ENCODE assay signal across 1 cellular context in genomic region chr7:139043823-139044812, GRCh38.
TF ChIP-seq lines count a peak whose summit lies in the region.

No MANE protein-coding gene starts in this region.

TF ChIP-seq in K562, 482 proteins besides CTCF, POLR2A, EP300 and RAD21 (continued from another document and continues in another):
- TF ChIP-seq CBX3 (IDR thresholded peaks at IDR 0.05; ENCODE audit: borderline replicate concordance in 1 of 2, low read length in 2 of 2) (peak in 1 of 2 experiments; percentile 74; a peak in 1 of 3 replicates), SUPT5H (IDR thresholded peaks at IDR 0.05) (0 out of 2 replicates have a peak, but pooled peaks have one; percentile 2), MAFG (tag; conservative IDR thresholded peaks at IDR 0.05) (peak; percentile 98), KDM1A (IDR thresholded peaks at IDR 0.05) (peak; percentile 84 to 87), JUN (IDR thresholded peaks at IDR 0.05; ENCODE audit: borderline replicate concordance, low read depth, low read length) (peak; percentile 91), JUN (CRISPR knock-in tag; IDR thresholded peaks at IDR 0.05; ENCODE audit: borderline replicate concordance) (no peak), ARID3A (IDR thresholded peaks at IDR 0.05; ENCODE audit: borderline replicate concordance, low read depth, low read length) (peak; percentile 96), NEUROD1 (IDR thresholded peaks at IDR 0.05; ENCODE audit: borderline replicate concordance, low read depth, low read length, partially characterized antibody) (peak; percentile 92), FOXA3 (CRISPR knock-in tag; conservative IDR thresholded peaks at IDR 0.05 in 1 of 2, IDR thresholded peaks at IDR 0.05 in 1 of 2) (peak; percentile 92 to 94), MYC (IDR thresholded peaks at IDR 0.05; ENCODE audit: low read depth, low read length) (peak; percentile 72), MYC (CRISPR knock-in tag; IDR thresholded peaks at IDR 0.05; ENCODE audit: borderline replicate concordance, low read depth) (no peak), SMAD4 (CRISPR knock-in tag; conservative IDR thresholded peaks at IDR 0.05) (0 out of 2 replicates have a peak, but pooled peaks have one; percentile 54), EHMT2 (IDR thresholded peaks at IDR 0.05) (peak; percentile 98), KAT7 (CRISPR knock-in tag; IDR thresholded peaks at IDR 0.05; ENCODE audit: borderline replicate concordance) (peak; percentile 50; the same call in 1 of the 2 replicates), NR2C2 (CRISPR knock-in tag; IDR thresholded peaks at IDR 0.05) (no peak), NR2C2 (tag; IDR thresholded peaks at IDR 0.05) (peak; percentile 63), TAF9B (IDR thresholded peaks at IDR 0.05; ENCODE audit: partially characterized antibody) (peak; percentile 87), SRSF3 (IDR thresholded peaks at IDR 0.05; ENCODE audit: insufficient read depth, low read length) (no peak), NBN (IDR thresholded peaks at IDR 0.05; ENCODE audit: low read depth) (peak; percentile 97), NCOR1 (IDR thresholded peaks at IDR 0.05) (peak; percentile 93), TEAD4 (IDR thresholded peaks at IDR 0.05; ENCODE audit: low read length) (peak; percentile 96), TEAD4 (CRISPR knock-in tag; IDR thresholded peaks at IDR 0.05; ENCODE audit: borderline replicate concordance) (no peak), SOX6 (IDR thresholded peaks at IDR 0.05) (peak; percentile 96), HES1 (IDR thresholded peaks at IDR 0.05; ENCODE audit: low read depth) (peak; percentile 84), TRIM28 (IDR thresholded peaks at IDR 0.05) (0 out of 2 replicates have a peak, but pooled peaks have one; percentile 63), ELF1 (tag; IDR thresholded peaks at IDR 0.05) (peak; percentile 93), FOS (IDR thresholded peaks at IDR 0.05; ENCODE audit: extremely low read depth, insufficient read length) (peak; percentile 59), MIER1 (IDR thresholded peaks at IDR 0.05; ENCODE audit: low read depth) (peak; percentile 94), SREBF2 (CRISPR knock-in tag; IDR thresholded peaks at IDR 0.05) (0 out of 2 replicates have a peak, but pooled peaks have one; percentile 50), ZC3H8 (IDR thresholded peaks at IDR 0.05) (0 out of 2 replicates have a peak, but pooled peaks have one; percentile 6), RAD51 (IDR thresholded peaks at IDR 0.05; ENCODE audit: borderline replicate concordance, low read depth) (no peak), NR2C1 (IDR thresholded peaks at IDR 0.05) (no peak), NR2C1 (tag; IDR thresholded peaks at IDR 0.05) (peak; percentile 31; the same call in 1 of the 2 replicates), ZNF143 (CRISPR knock-in tag; IDR thresholded peaks at IDR 0.05) (0 out of 2 replicates have a peak, but pooled peaks have one; percentile 23), NFIC (IDR thresholded peaks at IDR 0.05) (peak; percentile 80), ZNF408 (CRISPR knock-in tag; IDR thresholded peaks at IDR 0.05; ENCODE audit: low read depth) (no peak), CREM (IDR thresholded peaks at IDR 0.05; ENCODE audit: low read depth) (peak; percentile 80), MYBL2 (IDR thresholded peaks at IDR 0.05; ENCODE audit: low read depth) (no peak; the same call in 1 of the 2 replicates), MYBL2 (CRISPR knock-in tag; IDR thresholded peaks at IDR 0.05; ENCODE audit: borderline replicate concordance) (no peak), ZNF165 (CRISPR knock-in tag; IDR thresholded peaks at IDR 0.05; ENCODE audit: borderline replicate concordance) (no peak)
- TF ChIP-seq, protein P1, sequence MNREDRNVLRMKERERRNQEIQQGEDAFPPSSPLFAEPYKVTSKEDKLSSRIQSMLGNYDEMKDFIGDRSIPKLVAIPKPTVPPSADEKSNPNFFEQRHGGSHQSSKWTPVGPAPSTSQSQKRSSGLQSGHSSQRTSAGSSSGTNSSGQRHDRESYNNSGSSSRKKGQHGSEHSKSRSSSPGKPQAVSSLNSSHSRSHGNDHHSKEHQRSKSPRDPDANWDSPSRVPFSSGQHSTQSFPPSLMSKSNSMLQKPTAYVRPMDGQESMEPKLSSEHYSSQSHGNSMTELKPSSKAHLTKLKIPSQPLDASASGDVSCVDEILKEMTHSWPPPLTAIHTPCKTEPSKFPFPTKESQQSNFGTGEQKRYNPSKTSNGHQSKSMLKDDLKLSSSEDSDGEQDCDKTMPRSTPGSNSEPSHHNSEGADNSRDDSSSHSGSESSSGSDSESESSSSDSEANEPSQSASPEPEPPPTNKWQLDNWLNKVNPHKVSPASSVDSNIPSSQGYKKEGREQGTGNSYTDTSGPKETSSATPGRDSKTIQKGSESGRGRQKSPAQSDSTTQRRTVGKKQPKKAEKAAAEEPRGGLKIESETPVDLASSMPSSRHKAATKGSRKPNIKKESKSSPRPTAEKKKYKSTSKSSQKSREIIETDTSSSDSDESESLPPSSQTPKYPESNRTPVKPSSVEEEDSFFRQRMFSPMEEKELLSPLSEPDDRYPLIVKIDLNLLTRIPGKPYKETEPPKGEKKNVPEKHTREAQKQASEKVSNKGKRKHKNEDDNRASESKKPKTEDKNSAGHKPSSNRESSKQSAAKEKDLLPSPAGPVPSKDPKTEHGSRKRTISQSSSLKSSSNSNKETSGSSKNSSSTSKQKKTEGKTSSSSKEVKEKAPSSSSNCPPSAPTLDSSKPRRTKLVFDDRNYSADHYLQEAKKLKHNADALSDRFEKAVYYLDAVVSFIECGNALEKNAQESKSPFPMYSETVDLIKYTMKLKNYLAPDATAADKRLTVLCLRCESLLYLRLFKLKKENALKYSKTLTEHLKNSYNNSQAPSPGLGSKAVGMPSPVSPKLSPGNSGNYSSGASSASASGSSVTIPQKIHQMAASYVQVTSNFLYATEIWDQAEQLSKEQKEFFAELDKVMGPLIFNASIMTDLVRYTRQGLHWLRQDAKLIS (CRISPR knock-in tag; IDR thresholded peaks at IDR 0.05) = peak; percentile 49; the same call in 1 of the 2 replicates
- TF ChIP-seq, protein P2, sequence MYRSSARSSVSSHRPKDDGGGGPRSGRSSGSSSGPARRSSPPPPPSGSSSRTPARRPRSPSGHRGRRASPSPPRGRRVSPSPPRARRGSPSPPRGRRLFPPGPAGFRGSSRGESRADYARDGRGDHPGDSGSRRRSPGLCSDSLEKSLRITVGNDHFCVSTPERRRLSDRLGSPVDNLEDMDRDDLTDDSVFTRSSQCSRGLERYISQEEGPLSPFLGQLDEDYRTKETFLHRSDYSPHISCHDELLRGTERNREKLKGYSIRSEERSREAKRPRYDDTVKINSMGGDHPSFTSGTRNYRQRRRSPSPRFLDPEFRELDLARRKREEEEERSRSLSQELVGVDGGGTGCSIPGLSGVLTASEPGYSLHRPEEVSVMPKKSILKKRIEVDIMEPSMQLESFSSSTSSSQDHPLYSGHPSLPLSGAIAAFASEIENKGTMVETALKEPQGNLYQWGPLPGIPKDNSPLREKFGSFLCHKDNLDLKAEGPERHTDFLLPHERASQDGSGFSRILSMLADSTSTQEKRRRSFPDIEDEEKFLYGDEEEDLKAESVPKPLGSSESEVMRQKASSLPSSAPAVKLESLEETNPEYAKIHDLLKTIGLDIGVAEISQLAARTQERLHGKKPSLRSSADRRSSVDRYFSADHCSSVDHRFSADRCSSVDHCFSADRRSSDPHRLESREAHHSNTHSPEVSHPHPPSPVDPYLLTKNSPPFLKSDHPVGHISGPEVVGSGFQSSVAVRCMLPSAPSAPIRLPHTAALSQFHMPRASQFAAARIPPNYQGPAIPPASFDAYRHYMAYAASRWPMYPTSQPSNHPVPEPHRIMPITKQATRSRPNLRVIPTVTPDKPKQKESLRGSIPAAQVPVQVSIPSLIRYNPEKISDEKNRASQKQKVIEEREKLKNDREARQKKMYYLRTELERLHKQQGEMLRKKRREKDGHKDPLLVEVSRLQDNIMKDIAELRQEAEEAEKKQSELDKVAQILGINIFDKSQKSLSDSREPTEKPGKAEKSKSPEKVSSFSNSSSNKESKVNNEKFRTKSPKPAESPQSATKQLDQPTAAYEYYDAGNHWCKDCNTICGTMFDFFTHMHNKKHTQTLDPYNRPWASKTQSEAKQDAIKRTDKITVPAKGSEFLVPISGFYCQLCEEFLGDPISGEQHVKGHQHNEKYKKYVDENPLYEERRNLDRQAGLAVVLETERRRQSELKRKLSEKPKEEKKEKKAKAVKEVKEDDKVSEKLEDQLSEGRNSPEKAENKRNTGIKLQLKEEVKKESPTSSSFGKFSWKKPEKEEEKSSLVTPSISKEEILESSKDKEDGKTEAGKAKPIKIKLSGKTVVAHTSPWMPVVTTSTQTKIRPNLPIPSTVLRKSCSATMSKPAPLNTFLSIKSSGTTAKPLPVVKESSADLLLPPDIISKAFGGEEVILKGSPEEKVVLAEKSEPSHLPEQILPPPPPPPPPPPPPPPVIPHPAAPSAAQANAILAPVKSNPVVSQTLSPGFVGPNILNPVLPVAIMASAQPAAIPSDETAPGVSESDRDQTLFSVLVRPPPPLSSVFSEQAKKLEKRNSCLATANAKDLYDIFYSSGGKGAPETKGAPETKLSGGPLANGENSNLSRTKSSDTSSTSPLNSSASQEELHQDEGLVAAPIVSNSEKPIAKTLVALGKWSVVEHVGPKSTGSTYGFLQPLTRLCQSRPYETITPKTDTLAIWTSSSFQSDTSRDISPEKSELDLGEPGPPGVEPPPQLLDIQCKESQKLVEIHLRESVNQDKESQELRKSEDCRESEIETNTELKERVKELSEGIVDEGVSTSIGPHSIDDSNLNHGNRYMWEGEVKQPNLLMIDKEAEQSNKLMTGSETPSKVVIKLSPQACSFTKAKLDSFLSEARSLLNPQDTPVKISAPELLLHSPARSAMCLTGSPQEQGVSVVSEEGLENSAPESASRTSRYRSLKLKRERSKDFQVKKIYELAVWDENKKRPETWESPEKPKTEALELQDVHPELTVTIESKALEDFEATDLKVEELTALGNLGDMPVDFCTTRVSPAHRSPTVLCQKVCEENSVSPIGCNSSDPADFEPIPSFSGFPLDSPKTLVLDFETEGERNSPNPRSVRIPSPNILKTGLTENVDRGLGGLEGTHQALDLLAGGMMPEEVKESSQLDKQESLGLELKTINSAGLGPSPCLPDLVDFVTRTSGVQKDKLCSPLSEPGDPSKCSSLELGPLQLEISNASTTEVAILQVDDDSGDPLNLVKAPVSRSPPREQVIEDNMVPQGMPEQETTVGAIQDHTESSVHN (IDR thresholded peaks at IDR 0.05; ENCODE audit: borderline replicate concordance in 1 of 2, low read depth in 1 of 2) = peak; percentile 94 to 95
- TF ChIP-seq, protein P3, sequence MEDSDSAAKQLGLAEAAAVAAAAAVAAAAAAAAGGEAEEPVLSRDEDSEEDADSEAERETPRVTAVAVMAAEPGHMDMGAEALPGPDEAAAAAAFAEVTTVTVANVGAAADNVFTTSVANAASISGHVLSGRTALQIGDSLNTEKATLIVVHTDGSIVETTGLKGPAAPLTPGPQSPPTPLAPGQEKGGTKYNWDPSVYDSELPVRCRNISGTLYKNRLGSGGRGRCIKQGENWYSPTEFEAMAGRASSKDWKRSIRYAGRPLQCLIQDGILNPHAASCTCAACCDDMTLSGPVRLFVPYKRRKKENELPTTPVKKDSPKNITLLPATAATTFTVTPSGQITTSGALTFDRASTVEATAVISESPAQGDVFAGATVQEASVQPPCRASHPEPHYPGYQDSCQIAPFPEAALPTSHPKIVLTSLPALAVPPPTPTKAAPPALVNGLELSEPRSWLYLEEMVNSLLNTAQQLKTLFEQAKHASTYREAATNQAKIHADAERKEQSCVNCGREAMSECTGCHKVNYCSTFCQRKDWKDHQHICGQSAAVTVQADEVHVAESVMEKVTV (CRISPR knock-in tag; IDR thresholded peaks at IDR 0.05) = 0 out of 2 replicates have a peak, but pooled peaks have one; percentile 4
- TF ChIP-seq, protein P4, sequence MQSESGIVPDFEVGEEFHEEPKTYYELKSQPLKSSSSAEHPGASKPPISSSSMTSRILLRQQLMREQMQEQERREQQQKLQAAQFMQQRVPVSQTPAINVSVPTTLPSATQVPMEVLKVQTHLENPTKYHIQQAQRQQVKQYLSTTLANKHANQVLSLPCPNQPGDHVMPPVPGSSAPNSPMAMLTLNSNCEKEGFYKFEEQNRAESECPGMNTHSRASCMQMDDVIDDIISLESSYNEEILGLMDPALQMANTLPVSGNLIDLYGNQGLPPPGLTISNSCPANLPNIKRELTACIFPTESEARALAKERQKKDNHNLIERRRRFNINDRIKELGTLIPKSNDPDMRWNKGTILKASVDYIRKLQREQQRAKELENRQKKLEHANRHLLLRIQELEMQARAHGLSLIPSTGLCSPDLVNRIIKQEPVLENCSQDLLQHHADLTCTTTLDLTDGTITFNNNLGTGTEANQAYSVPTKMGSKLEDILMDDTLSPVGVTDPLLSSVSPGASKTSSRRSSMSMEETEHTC (IDR thresholded peaks at IDR 0.05) = peak; percentile 87
